Comparison of ENCODE assay signal across 1 cellular context in the genomic region with DNA sequence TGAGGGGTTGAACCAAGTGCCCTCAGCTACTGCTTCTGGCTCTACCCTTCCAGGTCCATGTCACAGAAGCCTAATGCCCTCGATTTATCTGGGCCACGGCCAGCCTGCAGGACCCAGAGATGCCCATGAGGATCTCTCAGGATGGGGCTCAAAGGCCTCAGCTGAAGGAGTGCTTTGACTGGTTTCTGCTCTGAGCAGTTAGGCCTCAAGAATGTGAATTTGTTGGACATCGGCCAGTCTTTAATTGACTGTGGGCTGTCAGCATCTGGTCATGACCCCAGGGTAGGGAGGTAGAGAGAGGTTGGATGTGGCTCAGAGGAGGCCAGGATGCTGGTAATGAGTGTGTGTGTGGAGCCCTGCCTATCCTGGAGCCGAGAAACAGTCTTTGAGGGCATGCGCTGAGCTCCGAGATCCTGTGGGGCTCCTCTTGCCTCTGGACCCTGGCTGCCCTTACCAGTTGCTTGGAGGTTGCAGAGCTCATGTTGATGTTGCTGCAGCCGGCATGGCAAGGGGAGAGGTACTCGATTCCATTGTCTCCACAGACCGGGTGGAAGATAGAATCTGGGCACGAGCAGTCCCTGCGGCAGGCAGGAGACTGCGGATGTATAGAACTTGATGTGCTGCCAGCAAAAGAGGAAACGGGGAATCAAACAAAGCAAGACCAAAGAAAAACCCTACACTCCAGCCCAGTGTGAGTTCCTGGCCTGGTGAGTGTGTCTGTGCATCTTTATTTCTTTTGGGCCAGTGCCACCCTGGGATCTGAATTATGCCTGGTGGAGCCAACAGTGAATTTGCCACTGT.
TF ChIP-seq lines count a peak whose summit lies in the region.

No MANE protein-coding gene starts in this region.

TF ChIP-seq in HEK293, 187 proteins besides CTCF, POLR2A, EP300 and RAD21 (continued from another document):
- TF ChIP-seq, protein P1, sequence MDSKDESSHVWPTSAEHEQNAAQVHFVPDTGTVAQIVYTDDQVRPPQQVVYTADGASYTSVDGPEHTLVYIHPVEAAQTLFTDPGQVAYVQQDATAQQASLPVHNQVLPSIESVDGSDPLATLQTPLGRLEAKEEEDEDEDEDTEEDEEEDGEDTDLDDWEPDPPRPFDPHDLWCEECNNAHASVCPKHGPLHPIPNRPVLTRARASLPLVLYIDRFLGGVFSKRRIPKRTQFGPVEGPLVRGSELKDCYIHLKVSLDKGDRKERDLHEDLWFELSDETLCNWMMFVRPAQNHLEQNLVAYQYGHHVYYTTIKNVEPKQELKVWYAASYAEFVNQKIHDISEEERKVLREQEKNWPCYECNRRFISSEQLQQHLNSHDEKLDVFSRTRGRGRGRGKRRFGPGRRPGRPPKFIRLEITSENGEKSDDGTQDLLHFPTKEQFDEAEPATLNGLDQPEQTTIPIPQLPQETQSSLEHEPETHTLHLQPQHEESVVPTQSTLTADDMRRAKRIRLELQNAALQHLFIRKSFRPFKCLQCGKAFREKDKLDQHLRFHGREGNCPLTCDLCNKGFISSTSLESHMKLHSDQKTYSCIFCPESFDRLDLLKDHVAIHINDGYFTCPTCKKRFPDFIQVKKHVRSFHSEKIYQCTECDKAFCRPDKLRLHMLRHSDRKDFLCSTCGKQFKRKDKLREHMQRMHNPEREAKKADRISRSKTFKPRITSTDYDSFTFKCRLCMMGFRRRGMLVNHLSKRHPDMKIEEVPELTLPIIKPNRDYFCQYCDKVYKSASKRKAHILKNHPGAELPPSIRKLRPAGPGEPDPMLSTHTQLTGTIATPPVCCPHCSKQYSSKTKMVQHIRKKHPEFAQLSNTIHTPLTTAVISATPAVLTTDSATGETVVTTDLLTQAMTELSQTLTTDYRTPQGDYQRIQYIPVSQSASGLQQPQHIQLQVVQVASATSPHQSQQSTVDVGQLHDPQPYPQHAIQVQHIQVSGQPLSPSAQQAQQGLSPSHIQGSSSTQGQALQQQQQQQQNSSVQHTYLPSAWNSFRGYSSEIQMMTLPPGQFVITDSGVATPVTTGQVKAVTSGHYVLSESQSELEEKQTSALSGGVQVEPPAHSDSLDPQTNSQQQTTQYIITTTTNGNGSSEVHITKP (tag by site-specific recombination; IDR thresholded peaks at IDR 0.05), result peak; percentile 30; the same call in 1 of the 2 replicates
- no peak for TF ChIP-seq SCRT1 (tag by site-specific recombination; IDR thresholded peaks at IDR 0.05; ENCODE audit: borderline replicate concordance)
- peak; percentile 43; the same call in 1 of the 2 replicates for TF ChIP-seq ZBTB20 (tag by site-specific recombination; IDR thresholded peaks at IDR 0.05)
- no peak for TF ChIP-seq MZF1 (tag by site-specific recombination; IDR thresholded peaks at IDR 0.05; ENCODE audit: borderline replicate concordance)
